In genomic region chr21:34986561-34987533, GRCh38 we compare ENCODE assay signal across 8 cellular contexts.
DNase-seq lines count a peak whose midpoint lies in the region; ATAC-seq and TF ChIP-seq lines count a peak whose summit lies in the region.

No MANE protein-coding gene starts in this region.

- no peak overlapping the region for H3K4me3 ChIP-seq in brain microvascular endothelial cell (ENCODE audit: low read depth, low read length)

- H3K27ac Mint-ChIP-seq in T-helper 1 cell treated with Interleukin-12 subunit alpha and Interleukin-12 subunit beta and Interleukin-4 antibody, amounts not matched to agents 30 μg/mL and 1 μg/mL, for 36 hours = peak overlapping the region; percentile 86

- peaks cover 86% of the 10 kb centered on the region for H3K4me1 Mint-ChIP-seq in T-helper 1 cell treated with Interleukin-12 subunit alpha and Interleukin-12 subunit beta and Interleukin-4 antibody, amounts not matched to agents 30 μg/mL and 1 μg/mL, for 36 hours (ENCODE audit: low read depth)

- TF ChIP-seq CTCF in brain microvascular endothelial cell (IDR thresholded peaks at IDR 0.05; ENCODE audit: low read depth, low read length, missing control alignments) = peak; percentile 53

- in situ Hi-C loops in brain microvascular endothelial cell (cut with HindIII; ENCODE audit: low pct_ligation_motif_present, low sequenced_read_pairs) = no loop called here

- peak; percentile 61 for ATAC-seq in GM18520 (IDR thresholded peaks at IDR 0.05; ENCODE audit: unreplicated experiment)
- ATAC-seq in HG02885 (IDR thresholded peaks at IDR 0.05; ENCODE audit: poor library complexity, unreplicated experiment) = peak; percentile 57

- H3K9me3 Mint-ChIP-seq in T-helper 1 cell treated with Interleukin-12 subunit alpha and Interleukin-12 subunit beta and Interleukin-4 antibody, amounts not matched to agents 30 μg/mL and 1 μg/mL, for 36 hours = no peaks in the 10 kb centered on the region

- peak; percentile 91 for DNase-seq in brain microvascular endothelial cell
- DNase-seq in retina = peak; percentile 50
- no peak for DNase-seq in DMS114 treated with DMSO at 0.1 percent for 48 hours (lab: John Stamatoyannopoulos, UW; ENCODE audit: unreplicated experiment)
- no peak for DNase-seq in hippocampal formation (lab: John Stamatoyannopoulos, UW)
- DNase-seq in NCI-H1436 (lab: John Stamatoyannopoulos, UW) = no peak

- H3K27me3 Mint-ChIP-seq in T-helper 1 cell treated with Interleukin-12 subunit alpha and Interleukin-12 subunit beta and Interleukin-4 antibody, amounts not matched to agents 30 μg/mL and 1 μg/mL, for 36 hours (ENCODE audit: low read depth) = no peaks in the 10 kb centered on the region

- H3K27me3 ChIP-seq in brain microvascular endothelial cell (replicated peaks) = no peaks in the 10 kb centered on the region

- peak overlapping the region; percentile 79 for H3K4me3 Mint-ChIP-seq in T-helper 1 cell treated with Interleukin-12 subunit alpha and Interleukin-12 subunit beta and Interleukin-4 antibody, amounts not matched to agents 30 μg/mL and 1 μg/mL, for 36 hours

- H3K36me3 ChIP-seq in brain microvascular endothelial cell (replicated peaks) = no peaks in the 10 kb centered on the region

- H3K27ac ChIP-seq in brain microvascular endothelial cell = peak overlapping the region; percentile 77

- peaks cover 29% of the 10 kb centered on the region for H3K36me3 Mint-ChIP-seq in T-helper 1 cell treated with Interleukin-12 subunit alpha and Interleukin-12 subunit beta and Interleukin-4 antibody, amounts not matched to agents 30 μg/mL and 1 μg/mL, for 36 hours (ENCODE audit: low read depth)

Comparison
In these comparisons a context has a peak if more than half of its experiments do, and no peak if none do; other contexts are left out.
1. DNase-seq: peak in brain microvascular endothelial cell (single experiment) and retina (single experiment); none in DMS114 treated with DMSO at 0.1 percent for 48 hours (single experiment), hippocampal formation (0 of 2) and NCI-H1436 (single experiment).